13 cellular contexts compared by ENCODE assay signal in genomic region chr14:22492601-22493000, GRCh38.
DNase-seq lines count a peak whose midpoint lies in the region; ATAC-seq and TF ChIP-seq lines count a peak whose summit lies in the region.
"Had no signal": no experiment of that assay in that cellular context is flagged by ENCODE, and none has a peak within 500 bp of the region (broad histone marks: within the 10 kb centered on the region; RNA-seq: fewer than 3 reads in every experiment).

No MANE protein-coding gene starts in this region.

- no peak overlapping the region for H2AFZ ChIP-seq in OCI-LY3 (ENCODE audit: low read depth, low read length)

- H3K27me3 ChIP-seq in OCI-LY3 (ENCODE audit: low read depth, low read length) = no peaks in the 10 kb centered on the region
- H3K27me3 ChIP-seq: tibial artery had no signal

- H3K27ac Mint-ChIP-seq in activated T-cell treated with anti-CD3 and anti-CD28 coated beads, Interleukin-2, amount 50 U/mL, for 24 hours = peak overlapping the region; percentile 99
- peak overlapping the region; percentile 95 for H3K27ac Mint-ChIP-seq in activated naive CD8-positive, alpha-beta T cell treated with anti-CD3 and anti-CD28 coated beads, Interleukin-2, amount 50 U/mL, for 24 hours
- peak overlapping the region; percentile 98 for H3K27ac Mint-ChIP-seq in stimulated activated memory B cell treated with anti-CD40 and anti-IgM and Interleukin-4, amounts not matched to agents 10 μg/mL and 1 μg/mL and 100 μg/mL, for 72 hours

- peaks cover 34% of the 10 kb centered on the region for H3K4me1 Mint-ChIP-seq in activated T-cell treated with anti-CD3 and anti-CD28 coated beads, Interleukin-2, amount 50 U/mL, for 24 hours (ENCODE audit: low read depth)
- peaks cover 67% of the 10 kb centered on the region for H3K4me1 Mint-ChIP-seq in activated naive CD8-positive, alpha-beta T cell treated with anti-CD3 and anti-CD28 coated beads, Interleukin-2, amount 50 U/mL, for 24 hours
- peaks cover 91% of the 10 kb centered on the region for H3K4me1 Mint-ChIP-seq in stimulated activated memory B cell treated with anti-CD40 and anti-IgM and Interleukin-4, amounts not matched to agents 10 μg/mL and 1 μg/mL and 100 μg/mL, for 72 hours

- peak overlapping the region; percentile 85 for H3K9ac ChIP-seq in OCI-LY3 (ENCODE audit: low read length)

- H3K27ac ChIP-seq in OCI-LY3 (ENCODE audit: low read length) = peak overlapping the region; percentile 99
- H3K27ac ChIP-seq: cardiac muscle cell, tibial artery had no signal

- DNase-seq in activated T-cell treated with anti-CD3 and anti-CD28 coated beads, Interleukin-2, amount 50 U/mL, for 24 hours = no peak
- DNase-seq in activated T-cell treated with anti-CD3 and anti-CD28 coated beads for 4 hours (no peak), NCI-H128 (lab: John Stamatoyannopoulos, UW; ENCODE audit: unreplicated experiment) (no peak), amygdala (lab: John Stamatoyannopoulos, UW) (no peak), cerebellar nuclear complex (lab: John Stamatoyannopoulos, UW) (no peak)
- DNase-seq in activated naive CD8-positive, alpha-beta T cell treated with anti-CD3 and anti-CD28 coated beads, Interleukin-2, amount 50 U/mL, for 24 hours = no peak
- DNase-seq: naive B cell, NCI-H69, RPMI8226, tibial artery had no signal

- TF ChIP-seq CTCF in OCI-LY3 (IDR thresholded peaks at IDR 0.05; ENCODE audit: low read depth, low read length) = no peak

- peaks cover 99% of the 10 kb centered on the region for H3K36me3 Mint-ChIP-seq in activated T-cell treated with anti-CD3 and anti-CD28 coated beads, Interleukin-2, amount 50 U/mL, for 24 hours (ENCODE audit: low read depth)
- H3K36me3 Mint-ChIP-seq in activated naive CD8-positive, alpha-beta T cell treated with anti-CD3 and anti-CD28 coated beads, Interleukin-2, amount 50 U/mL, for 24 hours (ENCODE audit: low read depth) = peaks cover 74% of the 10 kb centered on the region
- H3K36me3 Mint-ChIP-seq in stimulated activated memory B cell treated with anti-CD40 and anti-IgM and Interleukin-4, amounts not matched to agents 10 μg/mL and 1 μg/mL and 100 μg/mL, for 72 hours = no peaks in the 10 kb centered on the region
- H3K36me3 Mint-ChIP-seq: naive B cell had no signal

- peak overlapping the region; percentile 55 for H3K4me3 ChIP-seq in OCI-LY3 (ENCODE audit: low read length)
- H3K4me3 ChIP-seq: cardiac muscle cell, tibial artery had no signal

- H3K9me3 Mint-ChIP-seq in activated T-cell treated with anti-CD3 and anti-CD28 coated beads, Interleukin-2, amount 50 U/mL, for 24 hours = no peaks in the 10 kb centered on the region
- H3K9me3 Mint-ChIP-seq in activated naive CD8-positive, alpha-beta T cell treated with anti-CD3 and anti-CD28 coated beads, Interleukin-2, amount 50 U/mL, for 24 hours = no peaks in the 10 kb centered on the region
- no peaks in the 10 kb centered on the region for H3K9me3 Mint-ChIP-seq in stimulated activated memory B cell treated with anti-CD40 and anti-IgM and Interleukin-4, amounts not matched to agents 10 μg/mL and 1 μg/mL and 100 μg/mL, for 72 hours
- H3K9me3 Mint-ChIP-seq: naive B cell had no signal

- no peak for ATAC-seq in activated naive CD8-positive, alpha-beta T cell treated with anti-CD3 and anti-CD28 coated beads, Interleukin-2, amount 50 U/mL, for 24 hours
- no peak for ATAC-seq in stimulated activated memory B cell treated with anti-CD40 and anti-IgM and Interleukin-4, amounts not matched to agents 10 μg/mL and 1 μg/mL and 100 μg/mL, for 72 hours

- H3K36me3 ChIP-seq in OCI-LY3 (replicated peaks; ENCODE audit: low read depth, low read length) = no peaks in the 10 kb centered on the region
- H3K36me3 ChIP-seq: cardiac muscle cell, tibial artery had no signal

- H3K27me3 Mint-ChIP-seq in activated T-cell treated with anti-CD3 and anti-CD28 coated beads, Interleukin-2, amount 50 U/mL, for 24 hours = no peaks in the 10 kb centered on the region
- H3K27me3 Mint-ChIP-seq in activated naive CD8-positive, alpha-beta T cell treated with anti-CD3 and anti-CD28 coated beads, Interleukin-2, amount 50 U/mL, for 24 hours = no peaks in the 10 kb centered on the region
- no peaks in the 10 kb centered on the region for H3K27me3 Mint-ChIP-seq in stimulated activated memory B cell treated with anti-CD40 and anti-IgM and Interleukin-4, amounts not matched to agents 10 μg/mL and 1 μg/mL and 100 μg/mL, for 72 hours
- H3K27me3 Mint-ChIP-seq: naive B cell had no signal

- no peaks in the 10 kb centered on the region for H3K79me2 ChIP-seq in OCI-LY3 (ENCODE audit: low read length)

- peak overlapping the region; percentile 69 for H3K4me2 ChIP-seq in OCI-LY3 (ENCODE audit: low read length)

- peaks cover 98% of the 10 kb centered on the region for H3K4me1 ChIP-seq in OCI-LY3 (ENCODE audit: low read length)
- H3K4me1 ChIP-seq: tibial artery had no signal

- H4K20me1 ChIP-seq in OCI-LY3 (ENCODE audit: insufficient read depth, low read length) = no peaks in the 10 kb centered on the region

- no peaks in the 10 kb centered on the region for H3K9me3 ChIP-seq in OCI-LY3 (ENCODE audit: insufficient read depth, low read length)
- H3K9me3 ChIP-seq: tibial artery had no signal

- H3K4me3 Mint-ChIP-seq in activated T-cell treated with anti-CD3 and anti-CD28 coated beads, Interleukin-2, amount 50 U/mL, for 24 hours = peak overlapping the region; percentile 86
- H3K4me3 Mint-ChIP-seq in activated naive CD8-positive, alpha-beta T cell treated with anti-CD3 and anti-CD28 coated beads, Interleukin-2, amount 50 U/mL, for 24 hours = peak overlapping the region; percentile 88
- peak overlapping the region; percentile 48 for H3K4me3 Mint-ChIP-seq in stimulated activated memory B cell treated with anti-CD40 and anti-IgM and Interleukin-4, amounts not matched to agents 10 μg/mL and 1 μg/mL and 100 μg/mL, for 72 hours
